ENCODE assay signal across 1 cellular context in genomic region chr3:150763841-150764483, GRCh38.
TF ChIP-seq lines count a peak whose summit lies in the region.

No MANE protein-coding gene starts in this region.

TF ChIP-seq in HepG2, 621 proteins besides CTCF, POLR2A, EP300 and RAD21 (continued from another document and continues in another):
- TF ChIP-seq KIAA2018 (CRISPR knock-in tag; IDR thresholded peaks at IDR 0.05; ENCODE audit: borderline replicate concordance) (no peak), ZFP62 (CRISPR knock-in tag; IDR thresholded peaks at IDR 0.05) (no peak), ZNF317 (CRISPR knock-in tag; IDR thresholded peaks at IDR 0.05) (no peak; the same call in 1 of the 2 replicates), ZBTB46 (CRISPR knock-in tag; IDR thresholded peaks at IDR 0.05; ENCODE audit: borderline replicate concordance) (no peak), FOXM1 (CRISPR knock-in tag; IDR thresholded peaks at IDR 0.05) (no peak), SYNCRIP (IDR thresholded peaks at IDR 0.05; ENCODE audit: insufficient read depth, low read depth, low read length) (no peak), SMARCC2 (IDR thresholded peaks at IDR 0.05) (no peak), HOXD1 (CRISPR knock-in tag; IDR thresholded peaks at IDR 0.05) (no peak), ZNF556 (CRISPR knock-in tag; IDR thresholded peaks at IDR 0.05; ENCODE audit: borderline replicate concordance) (no peak), UBTF (CRISPR knock-in tag; IDR thresholded peaks at IDR 0.05) (no peak; the same call in 1 of the 2 replicates), CC2D1A (CRISPR knock-in tag; IDR thresholded peaks at IDR 0.05) (no peak), ZNF232 (CRISPR knock-in tag; IDR thresholded peaks at IDR 0.05; ENCODE audit: borderline replicate concordance) (0 out of 2 replicates have a peak, but pooled peaks have one; percentile 14), SSRP1 (CRISPR knock-in tag; IDR thresholded peaks at IDR 0.05) (no peak), ZNF546 (CRISPR knock-in tag; conservative IDR thresholded peaks at IDR 0.05) (no peak), ZNF318 (CRISPR knock-in tag; IDR thresholded peaks at IDR 0.05) (no peak), CREBL2 (CRISPR knock-in tag; IDR thresholded peaks at IDR 0.05; ENCODE audit: borderline replicate concordance) (no peak), ZNF30 (CRISPR knock-in tag; IDR thresholded peaks at IDR 0.05) (no peak), PRDM15 (CRISPR knock-in tag; IDR thresholded peaks at IDR 0.05) (no peak), HCFC1 (IDR thresholded peaks at IDR 0.05; ENCODE audit: low read depth, low read length) (no peak), ZGPAT (CRISPR knock-in tag; IDR thresholded peaks at IDR 0.05) (peak; percentile 78), ZKSCAN1 (IDR thresholded peaks at IDR 0.05; ENCODE audit: low read length) (no peak), NR2F2 (IDR thresholded peaks at IDR 0.05; ENCODE audit: borderline replicate concordance, low read depth) (no peak; the same call in 1 of the 2 replicates), KAT8 (CRISPR knock-in tag; IDR thresholded peaks at IDR 0.05) (0 out of 2 replicates have a peak, but pooled peaks have one; percentile 14), HOXA9 (CRISPR knock-in tag; IDR thresholded peaks at IDR 0.05; ENCODE audit: borderline replicate concordance) (no peak), ZNF776 (CRISPR knock-in tag; IDR thresholded peaks at IDR 0.05) (no peak), KLF9 (CRISPR knock-in tag; IDR thresholded peaks at IDR 0.05; ENCODE audit: low read depth) (no peak), MAF1 (CRISPR knock-in tag; IDR thresholded peaks at IDR 0.05; ENCODE audit: borderline replicate concordance) (no peak), ZNF616 (CRISPR knock-in tag; IDR thresholded peaks at IDR 0.05; ENCODE audit: low read depth) (no peak; the same call in 1 of the 2 replicates), KLF11 (CRISPR knock-in tag; IDR thresholded peaks at IDR 0.05) (no peak), SMC3 (IDR thresholded peaks at IDR 0.05; ENCODE audit: low read length) (no peak)
